Comparison of ENCODE assay signal across 1 cellular context in the genomic region with DNA sequence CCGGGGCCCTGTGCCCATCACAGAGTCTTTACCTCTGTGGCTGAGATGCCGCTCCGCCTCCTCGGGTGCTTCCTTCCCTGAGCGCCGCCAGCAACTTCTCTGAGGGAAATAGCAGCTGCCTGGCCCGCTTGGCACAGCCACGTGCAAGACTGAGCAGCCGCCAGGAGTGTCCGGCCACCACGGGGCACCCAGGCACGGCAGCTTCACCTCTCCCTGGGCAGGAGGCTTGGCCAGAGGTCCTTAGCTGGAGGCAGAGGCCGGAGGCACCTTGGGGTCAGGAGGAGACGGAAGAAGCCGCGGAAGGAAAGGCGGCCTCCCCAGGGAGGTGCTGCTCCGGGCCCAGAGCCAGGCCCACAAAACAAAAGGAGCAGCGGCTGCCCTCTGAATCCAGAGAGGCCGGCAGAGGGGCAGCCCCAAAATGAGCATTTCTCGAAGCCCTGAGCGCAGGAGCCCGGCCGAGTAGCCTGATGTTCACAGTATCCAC.
TF ChIP-seq lines count a peak whose summit lies in the region.

No MANE protein-coding gene starts in this region.

TF ChIP-seq in GM12878, 131 proteins besides CTCF, POLR2A, EP300 and RAD21:
- TF ChIP-seq SREBF2 (IDR thresholded peaks at IDR 0.05; ENCODE audit: low read length) (no peak), NFYA (IDR thresholded peaks at IDR 0.05; ENCODE audit: borderline replicate concordance, low read depth, low read length) (no peak), JUNB (IDR thresholded peaks at IDR 0.05) (no peak), TCF3 (IDR thresholded peaks at IDR 0.05; ENCODE audit: borderline replicate concordance, insufficient read depth, low read depth, low read length) (no peak), CREM (IDR thresholded peaks at IDR 0.05; ENCODE audit: low read depth) (no peak)
- TF ChIP-seq, protein P1, sequence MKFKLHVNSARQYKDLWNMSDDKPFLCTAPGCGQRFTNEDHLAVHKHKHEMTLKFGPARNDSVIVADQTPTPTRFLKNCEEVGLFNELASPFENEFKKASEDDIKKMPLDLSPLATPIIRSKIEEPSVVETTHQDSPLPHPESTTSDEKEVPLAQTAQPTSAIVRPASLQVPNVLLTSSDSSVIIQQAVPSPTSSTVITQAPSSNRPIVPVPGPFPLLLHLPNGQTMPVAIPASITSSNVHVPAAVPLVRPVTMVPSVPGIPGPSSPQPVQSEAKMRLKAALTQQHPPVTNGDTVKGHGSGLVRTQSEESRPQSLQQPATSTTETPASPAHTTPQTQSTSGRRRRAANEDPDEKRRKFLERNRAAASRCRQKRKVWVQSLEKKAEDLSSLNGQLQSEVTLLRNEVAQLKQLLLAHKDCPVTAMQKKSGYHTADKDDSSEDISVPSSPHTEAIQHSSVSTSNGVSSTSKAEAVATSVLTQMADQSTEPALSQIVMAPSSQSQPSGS (IDR thresholded peaks at IDR 0.05; ENCODE audit: low read length), result no peak
- TF ChIP-seq, protein P2, sequence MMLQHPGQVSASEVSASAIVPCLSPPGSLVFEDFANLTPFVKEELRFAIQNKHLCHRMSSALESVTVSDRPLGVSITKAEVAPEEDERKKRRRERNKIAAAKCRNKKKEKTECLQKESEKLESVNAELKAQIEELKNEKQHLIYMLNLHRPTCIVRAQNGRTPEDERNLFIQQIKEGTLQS (IDR thresholded peaks at IDR 0.05; ENCODE audit: borderline replicate concordance, extremely low read depth, low read depth, low read length), result no peak
